8 cellular contexts compared by ENCODE assay signal in the genomic region with DNA sequence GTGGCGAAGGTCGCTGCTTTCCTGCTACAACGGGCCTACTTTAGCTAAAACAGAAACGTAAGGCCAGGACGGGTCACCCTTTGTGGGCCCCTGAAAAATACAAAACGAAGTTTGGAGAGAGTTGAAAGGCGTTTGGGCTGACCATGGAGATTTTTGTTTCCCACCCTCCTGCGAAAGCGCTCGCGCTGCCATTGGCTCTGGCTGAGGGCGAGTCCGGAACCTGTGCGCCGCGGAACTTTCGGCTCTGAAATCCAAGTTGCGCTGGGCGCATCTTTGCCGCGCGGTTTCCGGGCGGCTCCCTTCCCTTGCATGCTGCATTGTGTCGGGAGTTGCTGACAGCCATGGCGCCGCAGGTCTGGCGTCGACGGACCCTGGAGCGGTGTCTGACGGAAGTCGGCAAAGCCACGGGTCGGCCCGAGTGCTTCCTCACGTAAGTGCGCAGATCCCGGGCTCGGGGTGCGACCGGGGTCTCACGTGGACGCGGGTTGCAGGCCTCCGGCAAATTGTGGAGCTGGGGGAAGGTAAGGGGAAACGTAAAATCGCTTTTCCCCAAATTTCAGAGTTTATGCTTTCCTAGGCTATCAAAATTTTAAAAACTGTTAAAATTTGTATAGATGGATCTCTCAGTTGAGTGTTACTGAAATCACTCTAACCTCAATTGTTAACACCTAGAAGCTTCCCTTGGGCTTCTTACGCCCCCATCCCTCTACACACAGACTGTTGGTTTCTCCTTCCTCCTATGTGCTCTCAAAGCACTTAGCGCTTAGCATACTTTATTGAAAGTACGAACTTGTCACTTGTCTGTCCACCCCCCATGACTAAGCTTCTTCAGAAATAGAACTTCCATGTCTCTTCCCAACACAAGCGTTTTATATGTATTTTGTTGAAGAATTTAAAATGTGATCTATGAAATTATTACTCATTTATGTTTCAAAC. TPM values are rescaled to one million over a fixed set of nuclear protein-coding genes. Genes with fewer than 3 reads are reported as not detected.
DNase-seq lines count a peak whose midpoint lies in the region; ATAC-seq and FAIRE-seq lines count a peak whose summit lies in the region.

TSS of gene MPHOSPH10 (plus strand) at position 310 of the 936 bp plus-strand sequence. CDS start at position 342, 32 bp downstream.

- no peak for FAIRE-seq in GM19239 (lab: Jason Lieb, UNC)

- peaks cover 25% of the 10 kb centered on the region for H4K20me1 ChIP-seq in BLaER1

- H3K27ac Mint-ChIP-seq in activated CD4-positive, alpha-beta T cell treated with anti-CD3 and anti-CD28 coated beads, Interleukin-2, amount 10 ng/mL, durations not matched to agents 24 days and 14 days: no peak within 1 kb of the TSS

- no peak within 1 kb of the TSS for H3K4me3 Mint-ChIP-seq in activated CD4-positive, alpha-beta T cell treated with anti-CD3 and anti-CD28 coated beads, Interleukin-2, amount 10 ng/mL, durations not matched to agents 24 days and 14 days

- H3K36me3 ChIP-seq in BLaER1: peaks cover 32% of the 10 kb centered on the region

- H3K4me2 ChIP-seq in BLaER1: peak within 1 kb of the TSS; percentile 94

- H3K27me3 ChIP-seq in BLaER1: no peaks in the 10 kb centered on the region

- H3K9me3 Mint-ChIP-seq in activated CD4-positive, alpha-beta T cell treated with anti-CD3 and anti-CD28 coated beads, Interleukin-2, amount 10 ng/mL, durations not matched to agents 24 days and 14 days: no peaks in the 10 kb centered on the region

- H3K9ac ChIP-seq in BLaER1: peak within 1 kb of the TSS; percentile 90

- DNase-seq in GM19239 (ENCODE audit: insufficient read length, low spot score): peak; percentile 65
- DNase-seq in NCI-H524 treated with DMSO at 0.1 percent for 48 hours (lab: John Stamatoyannopoulos, UW): peak; percentile 30
- DNase-seq in activated CD4-positive, alpha-beta T cell treated with anti-CD3 and anti-CD28 coated beads, Interleukin-2, amount 10 ng/mL, durations not matched to agents 24 days and 14 days: peak; percentile 97
- peak; percentile 52 for DNase-seq in cortex of kidney (lab: John Stamatoyannopoulos, UW)
- DNase-seq in left lobe of liver (ENCODE audit: low spot score): peak; percentile 91
- peak; percentile 89 to 91 for DNase-seq in stimulated activated CD4-positive, alpha-beta T cell treated with anti-CD3 and anti-CD28 coated beads, Interleukin-2, amount 100 ng/mL, for 24 hours

- no peaks in the 10 kb centered on the region for H3K27me3 Mint-ChIP-seq in activated CD4-positive, alpha-beta T cell treated with anti-CD3 and anti-CD28 coated beads, Interleukin-2, amount 10 ng/mL, durations not matched to agents 24 days and 14 days

- H3K4me3 ChIP-seq in BLaER1: peak within 1 kb of the TSS; percentile 84

- peaks cover 8% of the 10 kb centered on the region for H3K4me1 Mint-ChIP-seq in activated CD4-positive, alpha-beta T cell treated with anti-CD3 and anti-CD28 coated beads, Interleukin-2, amount 10 ng/mL, durations not matched to agents 24 days and 14 days

- peaks cover 37% of the 10 kb centered on the region for H3K4me1 ChIP-seq in BLaER1

- intact Hi-C loops in activated CD4-positive, alpha-beta T cell treated with anti-CD3 and anti-CD28 coated beads, Interleukin-2, amount 10 ng/mL, durations not matched to agents 24 days and 14 days (cut with micrococcal nuclease): loop anchor here (1.0 kb wide), 5 partner anchors 62 to 201 kb away; partner anchors contain the start of genes NAGK, PAIP2B, TEX261 and ZNF638

- no peaks in the 10 kb centered on the region for H3K9me3 ChIP-seq in BLaER1

- H3K27ac ChIP-seq in BLaER1: peak within 1 kb of the TSS; percentile 87

- peak; percentile 94 for ATAC-seq in HG03439 (IDR thresholded peaks at IDR 0.05; ENCODE audit: unreplicated experiment)
- peak; percentile 89 for ATAC-seq in left lobe of liver

- H3K36me3 Mint-ChIP-seq in activated CD4-positive, alpha-beta T cell treated with anti-CD3 and anti-CD28 coated beads, Interleukin-2, amount 10 ng/mL, durations not matched to agents 24 days and 14 days (ENCODE audit: low read depth): peaks cover 12% of the 10 kb centered on the region

RNA-seq across cellular contexts. Expression of gene MPHOSPH10, which starts in this region (rescaled TPM):
- 69.4 and 74.5 TPM in 2 replicates for total RNA-seq in activated CD4-positive, alpha-beta T cell treated with anti-CD3 and anti-CD28 coated beads, Interleukin-2, amount 10 ng/mL, durations not matched to agents 24 days and 14 days
- 12.5 TPM for total RNA-seq in left lobe of liver

Comparison
In these comparisons a context has a peak if more than half of its experiments do, and no peak if none do; other contexts are left out.
1. Peak in every context shown above with its lines: DNase-seq, ATAC-seq, H3K4me3 ChIP-seq and H3K27ac ChIP-seq.
2. DNase-seq: peak in every context shown above with its lines; median percentile 97 in activated CD4-positive, alpha-beta T cell treated with anti-CD3 and anti-CD28 coated beads, Interleukin-2, amount 10 ng/mL, durations not matched to agents 24 days and 14 days; 91 in left lobe of liver; 90 in stimulated activated CD4-positive, alpha-beta T cell treated with anti-CD3 and anti-CD28 coated beads, Interleukin-2, amount 100 ng/mL, for 24 hours; 65 in GM19239; 52 in cortex of kidney; 30 in NCI-H524 treated with DMSO at 0.1 percent for 48 hours.